Comparison of ENCODE assay signal across 18 cellular contexts in the genomic region with DNA sequence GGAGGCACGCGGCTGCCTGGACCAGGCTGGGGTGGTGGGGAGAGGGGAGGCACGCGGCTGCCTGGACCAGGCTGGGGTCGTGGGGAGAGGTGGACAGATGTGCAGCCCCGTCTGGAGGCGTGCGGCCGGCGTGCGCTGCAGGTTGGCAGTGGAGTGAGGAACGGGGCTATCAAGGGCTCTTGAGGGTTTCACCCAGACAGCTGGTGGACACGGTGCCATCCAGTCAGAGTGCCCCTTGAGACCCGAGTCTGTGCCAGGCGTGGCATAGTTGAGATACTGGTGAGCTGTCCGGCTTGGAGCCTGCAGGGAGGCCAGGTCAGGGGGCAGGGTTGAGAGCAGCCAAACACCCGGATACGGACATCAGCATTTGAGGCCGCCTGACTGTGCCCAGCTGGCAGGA. TPM values are rescaled to one million over a fixed set of nuclear protein-coding genes. Genes with fewer than 3 reads are reported as not detected.
A peak's percentile ranks its signal among the peaks of the same experiment; 100 is the strongest.
DNase-seq lines count a peak whose midpoint lies in the region; ATAC-seq, FAIRE-seq and TF ChIP-seq lines count a peak whose summit lies in the region.
"Had no signal": no experiment of that assay in that cellular context is flagged by ENCODE, and none has a peak within 500 bp of the region (broad histone marks: within the 10 kb centered on the region; RNA-seq: fewer than 3 reads in every experiment).

No MANE protein-coding gene starts in this region.

- H3K9me3 ChIP-seq in BLaER1 (no peaks in the 10 kb centered on the region), right atrium auricular region (no peaks in the 10 kb centered on the region)

- peaks cover 81% of the 10 kb centered on the region for H3K4me1 ChIP-seq in BLaER1
- peaks cover 5 to 64% of the 10 kb centered on the region in 2 donors for H3K4me1 ChIP-seq in right atrium auricular region

- DNase-seq in caudate nucleus (lab: John Stamatoyannopoulos, UW): no peak
- no peak for DNase-seq in right atrium auricular region (ENCODE audit: low spot score)
- no peak for DNase-seq in omental fat pad (ENCODE audit: low spot score)
- no peak for DNase-seq in Calu3
- no peak for DNase-seq in activated CD8-positive, alpha-beta memory T cell treated with anti-CD3 and anti-CD28 coated beads, Interleukin-2, amount 10 ng/mL, durations not matched to agents 7 days and 5 days
- DNase-seq in urothelium cell line (ENCODE audit: low spot score): no peak
- DNase-seq: activated CD4-positive, alpha-beta T cell treated with anti-CD3 and anti-CD28 coated beads for 48 hours; effector CD8-positive, alpha-beta T cell; KG1; naive thymus-derived CD4-positive, alpha-beta T cell; NCI-H2029 treated with DMSO at 0.1 percent for 48 hours; NCI-H446 treated with DMSO at 0.1 percent for 48 hours; stimulated activated CD4-positive, alpha-beta T cell treated with anti-CD3 and anti-CD28 coated beads, Interleukin-4, amount 100 ng/mL, for 24 hours; SW 1271 had no signal

- H3K9me3 Mint-ChIP-seq in Calu3 (ENCODE audit: low read depth, unreplicated experiment): no peaks in the 10 kb centered on the region
- no peaks in the 10 kb centered on the region for H3K9me3 Mint-ChIP-seq in activated CD8-positive, alpha-beta memory T cell treated with anti-CD3 and anti-CD28 coated beads, Interleukin-2, amount 10 ng/mL, durations not matched to agents 7 days and 5 days (ENCODE audit: low read depth)
- H3K9me3 Mint-ChIP-seq: naive thymus-derived CD4-positive, alpha-beta T cell had no signal

- H4K20me1 ChIP-seq in BLaER1: peaks cover 63% of the 10 kb centered on the region

- H3K4me1 Mint-ChIP-seq in Calu3 (ENCODE audit: low read depth, unreplicated experiment): peaks cover 17% of the 10 kb centered on the region
- peaks cover 20% of the 10 kb centered on the region for H3K4me1 Mint-ChIP-seq in activated CD8-positive, alpha-beta memory T cell treated with anti-CD3 and anti-CD28 coated beads, Interleukin-2, amount 10 ng/mL, durations not matched to agents 7 days and 5 days

- no TSS peak for BruUV-seq in Calu3 (replicated peaks; lab: Mats Ljungman, UMichigan)

- no peak for FAIRE-seq in urothelium cell line (lab: Jason Lieb, UNC)

- intact Hi-C loops in Calu3 (cut with micrococcal nuclease; ENCODE audit: unreplicated experiment): no loop called here

- TF ChIP-seq CTCF in right atrium auricular region (IDR thresholded peaks at IDR 0.05) (no peak), omental fat pad (IDR thresholded peaks at IDR 0.05) (no peak), Calu3 (IDR thresholded peaks at IDR 0.05; ENCODE audit: unreplicated experiment) (no peak)

- no peaks in the 10 kb centered on the region for H3K36me3 ChIP-seq in BLaER1
- H3K36me3 ChIP-seq in right atrium auricular region: no peaks in the 10 kb centered on the region

- H3K4me2 ChIP-seq in BLaER1: peak overlapping the region; percentile 87
- H3K4me2 ChIP-seq: smooth muscle cell had no signal

- no peak overlapping the region for H3K4me3 Mint-ChIP-seq in Calu3 (ENCODE audit: low read depth, unreplicated experiment)
- H3K4me3 Mint-ChIP-seq in activated CD8-positive, alpha-beta memory T cell treated with anti-CD3 and anti-CD28 coated beads, Interleukin-2, amount 10 ng/mL, durations not matched to agents 7 days and 5 days: no peak overlapping the region
- H3K4me3 Mint-ChIP-seq: naive thymus-derived CD4-positive, alpha-beta T cell had no signal

- H3K36me3 Mint-ChIP-seq in Calu3 (ENCODE audit: insufficient read depth, unreplicated experiment): peaks cover 2% of the 10 kb centered on the region
- no peaks in the 10 kb centered on the region for H3K36me3 Mint-ChIP-seq in activated CD8-positive, alpha-beta memory T cell treated with anti-CD3 and anti-CD28 coated beads, Interleukin-2, amount 10 ng/mL, durations not matched to agents 7 days and 5 days
- H3K36me3 Mint-ChIP-seq: naive thymus-derived CD4-positive, alpha-beta T cell had no signal

- CTCF ChIA-PET in Calu3 (lab: Charles Lee): no interaction called here
- CTCF ChIA-PET in activated CD8-positive, alpha-beta memory T cell treated with anti-CD3 and anti-CD28 coated beads, Interleukin-2, amount 10 ng/mL, durations not matched to agents 7 days and 5 days (lab: Charles Lee): interaction anchor here (2.2 kb wide), 1 partner anchor 55 kb away, joined by 6 read pairs; no protein-coding TSS in a partner anchor

- H3K27ac Mint-ChIP-seq in Calu3 (ENCODE audit: unreplicated experiment): no peak overlapping the region
- no peak overlapping the region for H3K27ac Mint-ChIP-seq in activated CD8-positive, alpha-beta memory T cell treated with anti-CD3 and anti-CD28 coated beads, Interleukin-2, amount 10 ng/mL, durations not matched to agents 7 days and 5 days
- H3K27ac Mint-ChIP-seq: naive thymus-derived CD4-positive, alpha-beta T cell had no signal

- H3K27ac ChIP-seq in BLaER1 (peak overlapping the region; percentile 80), caudate nucleus (ENCODE audit: low read depth, low read length) (peak overlapping the region; percentile 64), right atrium auricular region (peak overlapping the region; percentile 83 to 86)

- H3K4me3 ChIP-seq in BLaER1 (peak overlapping the region; percentile 43; the same call in 1 of the 2 replicates), right atrium auricular region (no peak overlapping the region)
- H3K4me3 ChIP-seq: smooth muscle cell had no signal

- ATAC-seq in omental fat pad (ENCODE audit: low FRiP score): peak; percentile 49
- ATAC-seq in activated CD8-positive, alpha-beta memory T cell treated with anti-CD3 and anti-CD28 coated beads, Interleukin-2, amount 10 ng/mL, durations not matched to agents 7 days and 5 days: no peak
- ATAC-seq in HG02588 (IDR thresholded peaks at IDR 0.05; ENCODE audit: unreplicated experiment): no peak
- ATAC-seq: esophagus mucosa; naive thymus-derived CD4-positive, alpha-beta T cell had no signal

- H3K27me3 ChIP-seq in BLaER1 (no peaks in the 10 kb centered on the region), right atrium auricular region (no peaks in the 10 kb centered on the region)

- H3K27me3 Mint-ChIP-seq in Calu3 (ENCODE audit: unreplicated experiment): no peaks in the 10 kb centered on the region
- H3K27me3 Mint-ChIP-seq in activated CD8-positive, alpha-beta memory T cell treated with anti-CD3 and anti-CD28 coated beads, Interleukin-2, amount 10 ng/mL, durations not matched to agents 7 days and 5 days: no peaks in the 10 kb centered on the region
- H3K27me3 Mint-ChIP-seq: naive thymus-derived CD4-positive, alpha-beta T cell had no signal

- H3K9ac ChIP-seq in BLaER1: peak overlapping the region; percentile 75

RNA-seq across cellular contexts. Expression of gene GRAMD4, which starts 1.5 kb away (rescaled TPM):
- total RNA-seq in right atrium auricular region (10 to 100 TPM; 29.1 to 31.6 TPM), omental fat pad (10 to 100 TPM; 19.1 to 25.4 (median 19.5) TPM), Calu3 (2022) (61.2 and 63.4 TPM in 2 replicates)
- total RNA-seq in activated CD8-positive, alpha-beta memory T cell treated with anti-CD3 and anti-CD28 coated beads, Interleukin-2, amount 10 ng/mL, durations not matched to agents 7 days and 5 days: 10 to 100 TPM; 35.4 to 44.6 TPM
